32 cellular contexts compared by ENCODE assay signal in genomic region chr19:7725791-7726190, GRCh38.
"Had no signal": no experiment of that assay in that cellular context is flagged by ENCODE, and none has a peak within 500 bp of the region (broad histone marks: within the 10 kb centered on the region; RNA-seq: fewer than 3 reads in every experiment).

No MANE protein-coding gene starts in this region.

- DNase-seq: activated B cell treated with CpG ODN at 0.5 μM for 24 hours; activated CD4-positive, alpha-beta memory T cell treated with anti-CD3 and anti-CD28 coated beads for 36 hours; activated CD4-positive, alpha-beta T cell treated with anti-CD3 and anti-CD28 coated beads for 4 hours; activated CD4-positive, alpha-beta T cell treated with anti-CD3 and anti-CD28 coated beads, Interleukin-2, amount 10 ng/mL, durations not matched to agents 24 days and 14 days; activated CD4-positive, alpha-beta T cell treated with anti-CD3 and anti-CD28 coated beads, Interleukin-2, amount 50 U/mL, for 1 hour; activated CD4-positive, alpha-beta T cell treated with anti-CD3 and anti-CD28 coated beads, Interleukin-2, amount 50 U/mL, for 4 hours; activated CD4-positive, CD25-positive, alpha-beta regulatory T cell treated with anti-CD3 and anti-CD28 coated beads, Interleukin-2, amount 50 U/mL, for 72 hours; activated CD8-positive, alpha-beta memory T cell treated with anti-CD3 and anti-CD28 coated beads, Interleukin-2, amount 50 U/mL, for 4 hours; activated CD8-positive, alpha-beta T cell treated with anti-CD3 and anti-CD28 coated beads for 36 hours; activated effector memory CD4-positive, alpha-beta T cell treated with anti-CD3 and anti-CD28 coated beads, Interleukin-2, amount 50 U/mL, for 16 hours; activated gamma-delta T cell treated with Interleukin-2 at 50 U/mL for 16 hours; activated naive CD4-positive, alpha-beta T cell; activated naive CD4-positive, alpha-beta T cell treated with anti-CD3 and anti-CD28 coated beads for 36 hours; activated naive CD4-positive, alpha-beta T cell treated with anti-CD3 and anti-CD28 coated beads, Interleukin-2, amount 50 U/mL, for 16 hours; activated naive CD8-positive, alpha-beta T cell treated with anti-CD3 and anti-CD28 coated beads for 36 hours; activated T-cell treated with anti-CD3 and anti-CD28 coated beads for 4 hours; activated T-cell treated with anti-CD3 and anti-CD28 coated beads, Interleukin-2, amount 50 U/mL, for 1 hour; activated T-cell treated with anti-CD3 and anti-CD28 coated beads, Interleukin-2, amount 50 U/mL, for 4 hours; activated T-cell treated with anti-CD3 and anti-CD28 coated beads, Interleukin-2, amount 50 U/mL, for 72 hours; adrenal gland; amniotic stem cell; aorta; body of pancreas; brain microvascular endothelial cell; central memory CD4-positive, alpha-beta T cell; T-helper 2 cell; T-helper 9 cell had no signal

- H3K27ac Mint-ChIP-seq: activated B cell treated with CpG ODN at 0.5 μM for 24 hours; activated CD4-positive, alpha-beta memory T cell treated with anti-CD3 and anti-CD28 coated beads for 36 hours; activated CD4-positive, alpha-beta T cell treated with anti-CD3 and anti-CD28 coated beads, Interleukin-2, amount 10 ng/mL, durations not matched to agents 24 days and 14 days; activated CD8-positive, alpha-beta T cell treated with anti-CD3 and anti-CD28 coated beads for 36 hours; activated naive CD4-positive, alpha-beta T cell treated with anti-CD3 and anti-CD28 coated beads for 36 hours; activated naive CD4-positive, alpha-beta T cell treated with anti-CD3 and anti-CD28 coated beads, Interleukin-2, amount 50 U/mL, for 72 hours; activated naive CD8-positive, alpha-beta T cell treated with anti-CD3 and anti-CD28 coated beads for 36 hours; activated T-cell treated with anti-CD3 and anti-CD28 coated beads, Interleukin-2, amount 50 U/mL, for 72 hours; activated T-helper 1 cell treated with anti-CD3 and anti-CD28 coated beads, Interleukin-12 subunit alpha, Interleukin-12 subunit beta, Interleukin-2, Interleukin-4 antibody, amounts not matched to agents 30 ng/mL and 10 ng/mL and 1 ng/mL, durations not matched to agents 14 hours and 24 hours and 36 hours; activated T-helper 17 cell treated with anti-CD3 and anti-CD28 coated beads, Interleukin-2, amount 50 U/mL, for 72 hours; T-helper 1 cell treated with Interleukin-12 subunit alpha and Interleukin-12 subunit beta and Interleukin-4 antibody, amounts not matched to agents 30 μg/mL and 1 μg/mL, for 36 hours; T-helper 2 cell treated with Interferon-gamma antibody and Interleukin-4, amounts not matched to agents 5 μg/mL and 100 μg/mL, for 36 hours had no signal

- H3K4me1 Mint-ChIP-seq: activated CD4-positive, alpha-beta T cell treated with anti-CD3 and anti-CD28 coated beads, Interleukin-2, amount 10 ng/mL, durations not matched to agents 24 days and 14 days; activated T-helper 17 cell treated with anti-CD3 and anti-CD28 coated beads, Interleukin-2, amount 50 U/mL, for 72 hours had no signal

- ATAC-seq: activated CD8-positive, alpha-beta T cell treated with anti-CD3 and anti-CD28 coated beads for 36 hours; activated naive CD4-positive, alpha-beta T cell treated with anti-CD3 and anti-CD28 coated beads, Interleukin-2, amount 50 U/mL, for 72 hours; activated T-cell treated with anti-CD3 and anti-CD28 coated beads, Interleukin-2, amount 50 U/mL, for 4 hours; activated T-cell treated with anti-CD3 and anti-CD28 coated beads, Interleukin-2, amount 50 U/mL, for 72 hours; activated T-helper 17 cell treated with anti-CD3 and anti-CD28 coated beads, Interleukin-2, amount 50 U/mL, for 72 hours; body of pancreas had no signal

- H3K9me3 Mint-ChIP-seq: activated B cell treated with CpG ODN at 0.5 μM for 24 hours; activated CD4-positive, alpha-beta memory T cell treated with anti-CD3 and anti-CD28 coated beads for 36 hours; activated CD4-positive, alpha-beta T cell treated with anti-CD3 and anti-CD28 coated beads, Interleukin-2, amount 10 ng/mL, durations not matched to agents 24 days and 14 days; activated CD8-positive, alpha-beta T cell treated with anti-CD3 and anti-CD28 coated beads for 36 hours; activated naive CD4-positive, alpha-beta T cell treated with anti-CD3 and anti-CD28 coated beads for 36 hours; activated naive CD4-positive, alpha-beta T cell treated with anti-CD3 and anti-CD28 coated beads, Interleukin-2, amount 50 U/mL, for 72 hours; activated naive CD8-positive, alpha-beta T cell treated with anti-CD3 and anti-CD28 coated beads for 36 hours; activated T-cell treated with anti-CD3 and anti-CD28 coated beads, Interleukin-2, amount 50 U/mL, for 72 hours; activated T-helper 1 cell treated with anti-CD3 and anti-CD28 coated beads, Interleukin-12 subunit alpha, Interleukin-12 subunit beta, Interleukin-2, Interleukin-4 antibody, amounts not matched to agents 30 ng/mL and 10 ng/mL and 1 ng/mL, durations not matched to agents 14 hours and 24 hours and 36 hours; activated T-helper 17 cell treated with anti-CD3 and anti-CD28 coated beads, Interleukin-2, amount 50 U/mL, for 72 hours; T-helper 1 cell treated with Interleukin-12 subunit alpha and Interleukin-12 subunit beta and Interleukin-4 antibody, amounts not matched to agents 30 μg/mL and 1 μg/mL, for 36 hours; T-helper 2 cell treated with Interferon-gamma antibody and Interleukin-4, amounts not matched to agents 5 μg/mL and 100 μg/mL, for 36 hours had no signal

- H3K4me3 Mint-ChIP-seq: activated B cell treated with CpG ODN at 0.5 μM for 24 hours; activated CD4-positive, alpha-beta memory T cell treated with anti-CD3 and anti-CD28 coated beads for 36 hours; activated CD4-positive, alpha-beta T cell treated with anti-CD3 and anti-CD28 coated beads, Interleukin-2, amount 10 ng/mL, durations not matched to agents 24 days and 14 days; activated CD8-positive, alpha-beta T cell treated with anti-CD3 and anti-CD28 coated beads for 36 hours; activated naive CD4-positive, alpha-beta T cell treated with anti-CD3 and anti-CD28 coated beads for 36 hours; activated naive CD8-positive, alpha-beta T cell treated with anti-CD3 and anti-CD28 coated beads for 36 hours; activated T-cell treated with anti-CD3 and anti-CD28 coated beads, Interleukin-2, amount 50 U/mL, for 4 hours; activated T-cell treated with anti-CD3 and anti-CD28 coated beads, Interleukin-2, amount 50 U/mL, for 72 hours; activated T-helper 1 cell treated with anti-CD3 and anti-CD28 coated beads, Interleukin-12 subunit alpha, Interleukin-12 subunit beta, Interleukin-2, Interleukin-4 antibody, amounts not matched to agents 30 ng/mL and 10 ng/mL and 1 ng/mL, durations not matched to agents 14 hours and 24 hours and 36 hours; activated T-helper 17 cell treated with anti-CD3 and anti-CD28 coated beads, Interleukin-2, amount 50 U/mL, for 72 hours; T-helper 1 cell treated with Interleukin-12 subunit alpha and Interleukin-12 subunit beta and Interleukin-4 antibody, amounts not matched to agents 30 μg/mL and 1 μg/mL, for 36 hours; T-helper 2 cell treated with Interferon-gamma antibody and Interleukin-4, amounts not matched to agents 5 μg/mL and 100 μg/mL, for 36 hours had no signal

- H3K36me3 Mint-ChIP-seq: activated CD4-positive, alpha-beta memory T cell treated with anti-CD3 and anti-CD28 coated beads for 36 hours; activated naive CD8-positive, alpha-beta T cell treated with anti-CD3 and anti-CD28 coated beads for 36 hours had no signal
